In the genomic region with DNA sequence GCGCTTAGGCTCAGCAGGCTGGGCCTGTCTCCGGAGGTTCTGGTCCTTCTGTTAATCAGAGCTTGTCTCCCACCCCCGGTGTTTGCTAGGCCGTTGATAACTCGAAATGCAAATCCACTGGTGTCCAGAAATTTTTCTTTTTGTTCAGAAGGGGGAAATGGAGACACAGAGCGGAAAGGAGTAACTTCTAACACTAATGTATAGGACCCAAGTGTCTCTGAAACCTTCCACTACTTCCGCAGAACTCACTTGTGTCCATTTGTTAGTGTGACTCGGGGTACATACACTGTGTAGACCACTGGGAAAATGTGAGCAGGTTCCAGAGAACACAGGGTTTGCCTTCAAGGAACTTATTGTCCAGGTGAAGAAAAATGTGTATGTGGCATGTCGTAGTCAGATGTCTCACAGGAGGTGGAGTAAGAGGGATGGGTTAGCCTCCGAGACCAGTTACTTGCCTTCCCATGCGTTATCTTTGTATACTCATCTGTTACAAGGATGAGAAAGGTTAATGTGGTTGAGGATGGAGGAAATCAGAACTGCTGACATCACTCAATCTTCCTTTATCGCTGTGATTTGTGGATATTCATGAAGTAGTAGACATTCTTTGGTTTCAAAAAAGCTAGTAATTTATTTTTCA, we compare ENCODE assay signal across 8 cellular contexts. TPM values are rescaled to one million over a fixed set of nuclear protein-coding genes. Genes with fewer than 3 reads are reported as not detected.
DNase-seq lines count a peak whose midpoint lies in the region; ATAC-seq, FAIRE-seq and TF ChIP-seq lines count a peak whose summit lies in the region.

No MANE protein-coding gene starts in this region.

- TF ChIP-seq CTCF in AG04449 (IDR thresholded peaks at IDR 0.05; ENCODE audit: insufficient read depth, low read length, missing control alignments): no peak
- TF ChIP-seq CTCF in chondrocyte (IDR thresholded peaks at IDR 0.05): peak; percentile 4
- no peak for TF ChIP-seq CTCF in HepG2 (CRISPR knock-in tag; IDR thresholded peaks at IDR 0.05)
- no peak for TF ChIP-seq CTCF in suprapubic skin (IDR thresholded peaks at IDR 0.05)

- no peaks in the 10 kb centered on the region for H3K9me3 Mint-ChIP-seq in chondrocyte (ENCODE audit: low read depth)

- H3K27me3 Mint-ChIP-seq in T-helper 17 cell (no peaks in the 10 kb centered on the region), chondrocyte (ENCODE audit: low read depth) (no peaks in the 10 kb centered on the region)

- H3K4me1 ChIP-seq in HepG2 (ENCODE audit: insufficient read depth, low read length) (peaks cover 57% of the 10 kb centered on the region), suprapubic skin (peaks cover 48% of the 10 kb centered on the region)

- FAIRE-seq in GM18507 (lab: Jason Lieb, UNC) (peak; percentile 50), HepG2 (lab: Jason Lieb, UNC) (no peak)

- H3K27me3 ChIP-seq in HepG2 (ENCODE audit: control insufficient read depth in 1 of 2, insufficient read depth in 2 of 2, low read length in 2 of 2): no peaks in the 10 kb centered on the region; a peak in 1 of 5 replicates
- H3K27me3 ChIP-seq in suprapubic skin: no peaks in the 10 kb centered on the region

- peak overlapping the region; percentile 83 for H3K4me2 ChIP-seq in HepG2 (ENCODE audit: low read depth, low read length)

- DNase-seq in AG04449 (ENCODE audit: low read depth, low spot score) (no peak), GM18507 (ENCODE audit: extremely low spot score, insufficient read length, low read depth) (no peak), T-helper 17 cell (no peak), chondrocyte (ENCODE audit: low spot score) (no peak), HepG2 (ENCODE audit: low spot score) (peak; percentile 27), suprapubic skin (ENCODE audit: low spot score in 2 of 2) (no peak), SHP77 (lab: John Stamatoyannopoulos, UW) (no peak)

- ATAC-seq in HG03196 (IDR thresholded peaks at IDR 0.05; ENCODE audit: unreplicated experiment) (peak; percentile 37), T-helper 17 cell (peak; percentile 65), HepG2 (peak; percentile 57)

- H3K27ac Mint-ChIP-seq in T-helper 17 cell: peak overlapping the region; percentile 99
- H3K27ac Mint-ChIP-seq in chondrocyte (ENCODE audit: unreplicated experiment): peak overlapping the region; percentile 98

- intact Hi-C loops in HepG2 (cut with micrococcal nuclease; ENCODE audit: unreplicated experiment): loop anchor here (5.0 kb wide), 1 partner anchor 34 kb away; the partner anchor contains the start of gene PHLDB1

- H3K79me2 ChIP-seq in HepG2 (ENCODE audit: insufficient read depth, low read length): peaks cover 58% of the 10 kb centered on the region

- WGBS in HepG2 (ENCODE audit: low lambda C conversion rate): 0% methylated on average over 12 of the region's 12 CpGs
- WGBS in suprapubic skin: 1% methylated on average over 12 of the region's 12 CpGs

- H3K4me1 Mint-ChIP-seq in T-helper 17 cell: peaks cover 38% of the 10 kb centered on the region
- H3K4me1 Mint-ChIP-seq in chondrocyte (ENCODE audit: low read depth): peaks cover 54% of the 10 kb centered on the region

- no peak for TF ChIP-seq RAD21 in HepG2 (CRISPR knock-in tag; IDR thresholded peaks at IDR 0.05)

- peaks cover 45% of the 10 kb centered on the region for H4K20me1 ChIP-seq in HepG2 (ENCODE audit: insufficient read depth, low read length)

- POLR2A ChIA-PET in AG04449 (lab: Yijun Ruan, JAX) (interaction anchor here (0.6 to 1.3 kb wide), 2 partner anchors 36 to 53 kb away, joined by 3 to 6 read pairs; no protein-coding TSS in a partner anchor), HepG2 (lab: Yijun Ruan, JAX) (interaction anchor here (0.7 to 2.7 kb wide), 7 partner anchors 32 to 803 kb away, joined by 3 to 17 read pairs (median 3); partner anchors contain the start of genes PHLDB1 and TMEM25)

- H3K27ac ChIP-seq in HepG2 (ENCODE audit: extremely low read length, insufficient read depth, low read length) (peak overlapping the region; percentile 95), suprapubic skin (peak overlapping the region; percentile 98)

- CTCF ChIA-PET in AG04449 (lab: Yijun Ruan, JAX): interaction anchor here (3.0 to 3.4 kb wide), 2 partner anchors 22 to 34 kb away, joined by 10 to 11 read pairs; partner anchors contain the start of gene PHLDB1
- CTCF ChIA-PET in HepG2 (lab: Yijun Ruan, JAX; ENCODE audit: low intra/inter-chr PET ratio, low total read pairs): no interaction called here

- peak overlapping the region; percentile 100 for H3K9ac ChIP-seq in HepG2 (ENCODE audit: insufficient read depth, low read depth, low read length)

- in situ Hi-C loops in HepG2 (cut with HindIII; ENCODE audit: extremely low pct_ligation_motif_present, low pct_unique_long_range_greater_than_20kb): no loop called here

- H2AFZ ChIP-seq in HepG2 (ENCODE audit: low read length): no peak overlapping the region

- H3K4me3 Mint-ChIP-seq in T-helper 17 cell (peak overlapping the region; percentile 99), chondrocyte (ENCODE audit: unreplicated experiment) (peak overlapping the region; percentile 97)

- peaks cover 0 to 7% of the 10 kb centered on the region in 2 experiments; a peak in 3 of 5 replicates for H3K36me3 ChIP-seq in HepG2 (replicated peaks in 1 of 2; ENCODE audit: control insufficient read depth in 1 of 2, insufficient read depth in 2 of 2, low read length in 2 of 2)
- no peaks in the 10 kb centered on the region for H3K36me3 ChIP-seq in suprapubic skin

- H3K36me3 Mint-ChIP-seq in T-helper 17 cell (ENCODE audit: low read depth) (peaks cover 2% of the 10 kb centered on the region), chondrocyte (ENCODE audit: low read depth) (peaks cover 2% of the 10 kb centered on the region)

- H3K9me3 ChIP-seq in T-helper 17 cell (ENCODE audit: control insufficient read depth, low read length, poor library complexity, severe bottlenecking) (no peaks in the 10 kb centered on the region), HepG2 (ENCODE audit: low read length) (no peaks in the 10 kb centered on the region), suprapubic skin (no peaks in the 10 kb centered on the region)

- TF ChIP-seq POLR2A in HepG2 (IDR thresholded peaks at IDR 0.05; ENCODE audit: insufficient read depth in 1 of 2, low read depth in 2 of 2, low read length in 2 of 2) (peak in 1 of 2 experiments; percentile 30; a peak in 1 of 4 replicates), suprapubic skin (IDR thresholded peaks at IDR 0.05) (no peak)

- BruUV-seq in HepG2 (replicated peaks; lab: Mats Ljungman, UMichigan): no TSS peak

- TF ChIP-seq EP300 in HepG2 (IDR thresholded peaks at IDR 0.05; ENCODE audit: low read depth in 2 of 2, low read length in 2 of 2) (no peak), HepG2 (CRISPR knock-in tag; IDR thresholded peaks at IDR 0.05; ENCODE audit: borderline replicate concordance) (no peak), suprapubic skin (IDR thresholded peaks at IDR 0.05) (no peak)

- H3K4me3 ChIP-seq in AG04449 (ENCODE audit: low read depth, low read length): peak overlapping the region; percentile 97
- H3K4me3 ChIP-seq in HepG2 (replicated peaks in 1 of 3; ENCODE audit: insufficient read depth in 1 of 3, low read depth in 2 of 3, low read length in 3 of 3): peak overlapping the region; percentile 68 to 97 (median 94)
- H3K4me3 ChIP-seq in suprapubic skin: peak overlapping the region; percentile 97

RNA-seq across cellular contexts. Expression of gene ARCN1, which starts 0.8 kb away (rescaled TPM):
- total RNA-seq in T-helper 17 cell (10 to 100 TPM; 86.2 to 87.5 TPM), chondrocyte (233 to 265 TPM (median 240 TPM) in 3 replicates), HepG2 (2016; rRNA removed; fragmentation: Illumina TruSeq; extraction: Trizol) (148 and 215 TPM in 2 replicates), suprapubic skin (10 to 100 TPM; 70.3 to 80.7 (median 77.0) TPM)
- total RNA-seq in HepG2 (2016; cell fraction: cytosol; rRNA removed; fragmentation: Illumina TruSeq; extraction: Trizol; ENCODE audit: low read depth): 21.7 and 21.9 TPM in 2 replicates
- total RNA-seq in HepG2 (2016; cell fraction: insoluble cytoplasmic fraction; rRNA removed; fragmentation: Illumina TruSeq; extraction: Trizol): 143 and 206 TPM in 2 replicates
- total RNA-seq in HepG2 (2016; cell fraction: membrane; rRNA removed; fragmentation: Illumina TruSeq; extraction: Trizol): 62.1 and 63.9 TPM in 2 replicates
- total RNA-seq in HepG2 (2016; cell fraction: nucleus; rRNA removed; fragmentation: Illumina TruSeq; extraction: Trizol): 61.5 and 78.3 TPM in 2 replicates
- polyA plus RNA-seq in HepG2 (2011; rRNA removed): 143 and 200 TPM in 2 replicates
- 147 and 192 TPM in 2 replicates for polyA plus RNA-seq in HepG2 (2011; cell fraction: cytosol; rRNA removed)
- 33.6 and 35.8 TPM in 2 replicates for polyA plus RNA-seq in HepG2 (2011; cell fraction: nucleus; rRNA removed)
- polyA plus RNA-seq in HepG2 (2012): 80.9 and 111 TPM in 2 replicates
- 9.1 and 10.1 TPM in 2 replicates for polyA plus RNA-seq in HepG2 (2016; cell fraction: cytosol; fragmentation: Illumina TruSeq; extraction: Trizol; ENCODE audit: low read depth)
- polyA plus RNA-seq in HepG2 (2016; cell fraction: insoluble cytoplasmic fraction; fragmentation: Illumina TruSeq; extraction: Trizol; ENCODE audit: low read depth): 221 and 222 TPM in 2 replicates
- 36.4 and 39.3 TPM in 2 replicates for polyA plus RNA-seq in HepG2 (2016; cell fraction: membrane; fragmentation: Illumina TruSeq; extraction: Trizol; ENCODE audit: low read depth)
- 95.2 and 101 TPM in 2 replicates for polyA plus RNA-seq in HepG2 (2016; cell fraction: nucleus; fragmentation: Illumina TruSeq; extraction: Trizol; ENCODE audit: insufficient read depth, low read depth)
- 78.7 and 166 TPM in 2 replicates for polyA minus RNA-seq in HepG2 (2011; rRNA and poly(A)+ RNA removed; ENCODE audit: low replicate concordance)
- polyA minus RNA-seq in HepG2 (2011; cell fraction: cytosol; rRNA and poly(A)+ RNA removed): 105 and 121 TPM in 2 replicates
- polyA minus RNA-seq in HepG2 (2011; cell fraction: nucleus; rRNA and poly(A)+ RNA removed): 31.7 and 41.9 TPM in 2 replicates

RNA-seq across cellular contexts. Expression of gene IFT46, which starts 7.3 kb away (rescaled TPM):
- total RNA-seq in T-helper 17 cell: 1 to 10 TPM; 5.2 to 5.7 TPM
- total RNA-seq in chondrocyte: 16.2 to 22.7 TPM (median 16.6 TPM) in 3 replicates
- 15.4 and 23.9 TPM in 2 replicates for total RNA-seq in HepG2 (2016; rRNA removed; fragmentation: Illumina TruSeq; extraction: Trizol)
- total RNA-seq in HepG2 (2016; cell fraction: cytosol; rRNA removed; fragmentation: Illumina TruSeq; extraction: Trizol; ENCODE audit: low read depth): 12.4 and 18.8 TPM in 2 replicates
- total RNA-seq in HepG2 (2016; cell fraction: insoluble cytoplasmic fraction; rRNA removed; fragmentation: Illumina TruSeq; extraction: Trizol): 14.7 and 23.4 TPM in 2 replicates
- 10.2 and 11.5 TPM in 2 replicates for total RNA-seq in HepG2 (2016; cell fraction: membrane; rRNA removed; fragmentation: Illumina TruSeq; extraction: Trizol)
- total RNA-seq in HepG2 (2016; cell fraction: nucleus; rRNA removed; fragmentation: Illumina TruSeq; extraction: Trizol): 7.4 and 8.0 TPM in 2 replicates
- polyA plus RNA-seq in HepG2 (2011; rRNA removed): 9.3 and 9.8 TPM in 2 replicates
- polyA plus RNA-seq in HepG2 (2011; cell fraction: cytosol; rRNA removed): 8.2 and 9.6 TPM in 2 replicates
- polyA plus RNA-seq in HepG2 (2011; cell fraction: nucleus; rRNA removed): 3.4 and 5.1 TPM in 2 replicates
- polyA plus RNA-seq in HepG2 (2012): 5.8 and 8.4 TPM in 2 replicates
- 2.6 and 2.9 TPM in 2 replicates for polyA plus RNA-seq in HepG2 (2016; cell fraction: cytosol; fragmentation: Illumina TruSeq; extraction: Trizol; ENCODE audit: low read depth)
- 20.5 and 21.3 TPM in 2 replicates for polyA plus RNA-seq in HepG2 (2016; cell fraction: insoluble cytoplasmic fraction; fragmentation: Illumina TruSeq; extraction: Trizol; ENCODE audit: low read depth)
- 5.9 TPM in 2 replicates for polyA plus RNA-seq in HepG2 (2016; cell fraction: membrane; fragmentation: Illumina TruSeq; extraction: Trizol; ENCODE audit: low read depth)
- polyA plus RNA-seq in HepG2 (2016; cell fraction: nucleus; fragmentation: Illumina TruSeq; extraction: Trizol; ENCODE audit: insufficient read depth, low read depth): 9.4 and 10.2 TPM in 2 replicates
- 9.5 and 19.1 TPM in 2 replicates for polyA minus RNA-seq in HepG2 (2011; rRNA and poly(A)+ RNA removed; ENCODE audit: low replicate concordance)
- polyA minus RNA-seq in HepG2 (2011; cell fraction: cytosol; rRNA and poly(A)+ RNA removed): 5.0 and 5.8 TPM in 2 replicates
- polyA minus RNA-seq in HepG2 (2011; cell fraction: nucleus; rRNA and poly(A)+ RNA removed): 4.4 and 6.0 TPM in 2 replicates
- 10 to 100 TPM; 16.3 to 25.7 (median 22.1) TPM for total RNA-seq in suprapubic skin

RNA-seq across cellular contexts. Expression of gene PHLDB1, which starts 34.4 kb away (rescaled TPM):
- total RNA-seq in T-helper 17 cell: 1 to 10 TPM; 1.8 to 2.6 TPM
- 164 to 271 TPM (median 179 TPM) in 3 replicates for total RNA-seq in chondrocyte
- total RNA-seq in HepG2 (2016; rRNA removed; fragmentation: Illumina TruSeq; extraction: Trizol): 9.9 and 13.8 TPM in 2 replicates
- total RNA-seq in HepG2 (2016; cell fraction: cytosol; rRNA removed; fragmentation: Illumina TruSeq; extraction: Trizol; ENCODE audit: low read depth): 3.6 and 5.0 TPM in 2 replicates
- total RNA-seq in HepG2 (2016; cell fraction: insoluble cytoplasmic fraction; rRNA removed; fragmentation: Illumina TruSeq; extraction: Trizol): 7.9 and 11.9 TPM in 2 replicates
- total RNA-seq in HepG2 (2016; cell fraction: membrane; rRNA removed; fragmentation: Illumina TruSeq; extraction: Trizol): 7.7 and 8.9 TPM in 2 replicates
- 12.4 and 22.0 TPM in 2 replicates for total RNA-seq in HepG2 (2016; cell fraction: nucleus; rRNA removed; fragmentation: Illumina TruSeq; extraction: Trizol)
- 14.2 and 18.3 TPM in 2 replicates for polyA plus RNA-seq in HepG2 (2011; rRNA removed)
- 9.1 and 10.7 TPM in 2 replicates for polyA plus RNA-seq in HepG2 (2011; cell fraction: cytosol; rRNA removed)
- 57.1 and 61.1 TPM in 2 replicates for polyA plus RNA-seq in HepG2 (2011; cell fraction: nucleus; rRNA removed)
- 7.5 and 8.6 TPM in 2 replicates for polyA plus RNA-seq in HepG2 (2012)
- 1.4 TPM in 2 replicates for polyA plus RNA-seq in HepG2 (2016; cell fraction: cytosol; fragmentation: Illumina TruSeq; extraction: Trizol; ENCODE audit: low read depth)
- 7.3 and 8.6 TPM in 2 replicates for polyA plus RNA-seq in HepG2 (2016; cell fraction: insoluble cytoplasmic fraction; fragmentation: Illumina TruSeq; extraction: Trizol; ENCODE audit: low read depth)
- 2.1 and 2.9 TPM in 2 replicates for polyA plus RNA-seq in HepG2 (2016; cell fraction: membrane; fragmentation: Illumina TruSeq; extraction: Trizol; ENCODE audit: low read depth)
- polyA plus RNA-seq in HepG2 (2016; cell fraction: nucleus; fragmentation: Illumina TruSeq; extraction: Trizol; ENCODE audit: insufficient read depth, low read depth): 34.7 and 36.2 TPM in 2 replicates
- polyA minus RNA-seq in HepG2 (2011; rRNA and poly(A)+ RNA removed; ENCODE audit: low replicate concordance): 17.4 and 33.6 TPM in 2 replicates
- 12.5 and 14.8 TPM in 2 replicates for polyA minus RNA-seq in HepG2 (2011; cell fraction: cytosol; rRNA and poly(A)+ RNA removed)
- 33.9 and 34.2 TPM in 2 replicates for polyA minus RNA-seq in HepG2 (2011; cell fraction: nucleus; rRNA and poly(A)+ RNA removed)
- total RNA-seq in suprapubic skin: 100 to 1,000 TPM in 2 of 4 donors, 10 to 100 TPM in 2; 48.7 to 117 (median 77.3) TPM

RNA-seq across cellular contexts. Expression of gene TMEM25, which starts 42.0 kb away (rescaled TPM):
- 1 to 10 TPM; 9.2 to 10.0 TPM for total RNA-seq in T-helper 17 cell
- 23.3 to 27.1 TPM (median 26.3 TPM) in 3 replicates for total RNA-seq in chondrocyte
- total RNA-seq in HepG2 (2016; rRNA removed; fragmentation: Illumina TruSeq; extraction: Trizol): 4.5 and 7.5 TPM in 2 replicates
- 6.2 and 7.2 TPM in 2 replicates for total RNA-seq in HepG2 (2016; cell fraction: cytosol; rRNA removed; fragmentation: Illumina TruSeq; extraction: Trizol; ENCODE audit: low read depth)
- 3.9 and 8.9 TPM in 2 replicates for total RNA-seq in HepG2 (2016; cell fraction: insoluble cytoplasmic fraction; rRNA removed; fragmentation: Illumina TruSeq; extraction: Trizol)
- total RNA-seq in HepG2 (2016; cell fraction: membrane; rRNA removed; fragmentation: Illumina TruSeq; extraction: Trizol): 8.9 and 11.8 TPM in 2 replicates
- total RNA-seq in HepG2 (2016; cell fraction: nucleus; rRNA removed; fragmentation: Illumina TruSeq; extraction: Trizol): 8.4 and 8.5 TPM in 2 replicates
- 17.2 and 23.4 TPM in 2 replicates for polyA plus RNA-seq in HepG2 (2011; rRNA removed)
- 12.4 and 19.7 TPM in 2 replicates for polyA plus RNA-seq in HepG2 (2011; cell fraction: cytosol; rRNA removed)
- 40.8 and 47.6 TPM in 2 replicates for polyA plus RNA-seq in HepG2 (2011; cell fraction: nucleus; rRNA removed)
- 8.5 and 9.2 TPM in 2 replicates for polyA plus RNA-seq in HepG2 (2012)
- 6.8 and 8.7 TPM in 2 replicates for polyA plus RNA-seq in HepG2 (2016; cell fraction: cytosol; fragmentation: Illumina TruSeq; extraction: Trizol; ENCODE audit: low read depth)
- polyA plus RNA-seq in HepG2 (2016; cell fraction: insoluble cytoplasmic fraction; fragmentation: Illumina TruSeq; extraction: Trizol; ENCODE audit: low read depth): 4.6 and 5.1 TPM in 2 replicates
- polyA plus RNA-seq in HepG2 (2016; cell fraction: membrane; fragmentation: Illumina TruSeq; extraction: Trizol; ENCODE audit: low read depth): 9.5 and 10.8 TPM in 2 replicates
- polyA plus RNA-seq in HepG2 (2016; cell fraction: nucleus; fragmentation: Illumina TruSeq; extraction: Trizol; ENCODE audit: insufficient read depth, low read depth): 20.9 and 21.2 TPM in 2 replicates
- 2.7 and 44.5 TPM in 2 replicates for polyA minus RNA-seq in HepG2 (2011; rRNA and poly(A)+ RNA removed; ENCODE audit: low replicate concordance)
- polyA minus RNA-seq in HepG2 (2011; cell fraction: cytosol; rRNA and poly(A)+ RNA removed): 6.7 and 7.2 TPM in 2 replicates
- polyA minus RNA-seq in HepG2 (2011; cell fraction: nucleus; rRNA and poly(A)+ RNA removed): 20.9 and 25.5 TPM in 2 replicates
- total RNA-seq in suprapubic skin: 10 to 100 TPM; 24.9 to 32.1 (median 27.3) TPM

RNA-seq across cellular contexts. Expression of gene TTC36, which starts 45.8 kb away (rescaled TPM):
- total RNA-seq in T-helper 17 cell (under 1 TPM in 1 of 2 donors, not detected in 1; 0.55 TPM), chondrocyte (0.27 to 1.4 TPM in 2 of 3 replicates, not detected in the other), HepG2 (2016; rRNA removed; fragmentation: Illumina TruSeq; extraction: Trizol) (0.40 TPM in 1 of 2 replicates, not detected in the other), suprapubic skin (1 to 10 TPM in 1 of 4 donors, not detected in 3; 3.0 TPM)
- total RNA-seq in HepG2 (2016; cell fraction: cytosol; rRNA removed; fragmentation: Illumina TruSeq; extraction: Trizol; ENCODE audit: low read depth): 0.62 and 1.2 TPM in 2 replicates
- total RNA-seq in HepG2 (2016; cell fraction: insoluble cytoplasmic fraction; rRNA removed; fragmentation: Illumina TruSeq; extraction: Trizol): 0.26 TPM in 1 of 2 replicates, not detected in the other
- 0.45 TPM in 1 of 2 replicates, not detected in the other for total RNA-seq in HepG2 (2016; cell fraction: membrane; rRNA removed; fragmentation: Illumina TruSeq; extraction: Trizol)
- 0.47 and 0.84 TPM in 2 replicates for total RNA-seq in HepG2 (2016; cell fraction: nucleus; rRNA removed; fragmentation: Illumina TruSeq; extraction: Trizol)
- polyA plus RNA-seq in HepG2 (2011; rRNA removed): 0.13 TPM in 1 of 2 replicates, not detected in the other
- polyA plus RNA-seq in HepG2 (2011; cell fraction: cytosol; rRNA removed): 0.08 and 0.11 TPM in 2 replicates
- 0.27 and 0.62 TPM in 2 replicates for polyA plus RNA-seq in HepG2 (2011; cell fraction: nucleus; rRNA removed)
- not detected in 2 replicates for polyA plus RNA-seq in HepG2 (2012)
- 0.28 and 0.53 TPM in 2 replicates for polyA plus RNA-seq in HepG2 (2016; cell fraction: cytosol; fragmentation: Illumina TruSeq; extraction: Trizol; ENCODE audit: low read depth)
- polyA plus RNA-seq in HepG2 (2016; cell fraction: insoluble cytoplasmic fraction; fragmentation: Illumina TruSeq; extraction: Trizol; ENCODE audit: low read depth): 0.38 TPM in 1 of 2 replicates, not detected in the other
- 0.23 and 0.47 TPM in 2 replicates for polyA plus RNA-seq in HepG2 (2016; cell fraction: membrane; fragmentation: Illumina TruSeq; extraction: Trizol; ENCODE audit: low read depth)
- not detected in 2 replicates for polyA plus RNA-seq in HepG2 (2016; cell fraction: nucleus; fragmentation: Illumina TruSeq; extraction: Trizol; ENCODE audit: insufficient read depth, low read depth)
- 0.24 TPM in 1 of 2 replicates, not detected in the other for polyA minus RNA-seq in HepG2 (2011; rRNA and poly(A)+ RNA removed; ENCODE audit: low replicate concordance)
- not detected in 2 replicates for polyA minus RNA-seq in HepG2 (2011; cell fraction: cytosol; rRNA and poly(A)+ RNA removed)
- polyA minus RNA-seq in HepG2 (2011; cell fraction: nucleus; rRNA and poly(A)+ RNA removed): 0.87 and 1.2 TPM in 2 replicates
